Comparison of ENCODE assay signal across 12 cellular contexts in genomic region chr22:30541979-30542810, GRCh38. TPM values are rescaled to one million over a fixed set of nuclear protein-coding genes. Genes with fewer than 3 reads are reported as not detected.
A peak's percentile ranks its signal among the peaks of the same experiment; 100 is the strongest.
DNase-seq lines count a peak whose midpoint lies in the region; ATAC-seq and TF ChIP-seq lines count a peak whose summit lies in the region.
"Had no signal": no experiment of that assay in that cellular context is flagged by ENCODE, and none has a peak within 500 bp of the region (broad histone marks: within the 10 kb centered on the region; RNA-seq: fewer than 3 reads in every experiment).

No MANE protein-coding gene starts in this region.

- ATAC-seq in HG03159 (IDR thresholded peaks at IDR 0.05; ENCODE audit: unreplicated experiment) (no peak), HG02798 (IDR thresholded peaks at IDR 0.05; ENCODE audit: poor library complexity, unreplicated experiment) (no peak)
- ATAC-seq: naive thymus-derived CD4-positive, alpha-beta T cell had no signal

- H3K36me3 Mint-ChIP-seq in Calu3 (ENCODE audit: insufficient read depth, unreplicated experiment): no peaks in the 10 kb centered on the region
- H3K36me3 Mint-ChIP-seq in progenitor cell of endocrine pancreas (ENCODE audit: insufficient read depth): no peaks in the 10 kb centered on the region
- H3K36me3 Mint-ChIP-seq: naive thymus-derived CD4-positive, alpha-beta T cell had no signal

- H3K9me3 Mint-ChIP-seq in Calu3 (ENCODE audit: low read depth, unreplicated experiment) (no peaks in the 10 kb centered on the region), progenitor cell of endocrine pancreas (ENCODE audit: low read depth) (no peaks in the 10 kb centered on the region)

- H3K27me3 Mint-ChIP-seq in Calu3 (ENCODE audit: unreplicated experiment): peaks cover 43% of the 10 kb centered on the region
- H3K27me3 Mint-ChIP-seq in progenitor cell of endocrine pancreas: peaks cover 16% of the 10 kb centered on the region

- DNase-seq in Calu3 (no peak), astrocyte of the hippocampus (ENCODE audit: low read depth, low spot score) (peak; percentile 46), progenitor cell of endocrine pancreas (ENCODE audit: low spot score, unreplicated experiment) (peak; percentile 28), pons (ENCODE audit: low spot score) (no peak), GOT3 (lab: John Stamatoyannopoulos, UW) (no peak)
- DNase-seq: cerebellar nuclear complex; DMS 273 treated with DMSO at 0.1 percent for 48 hours; naive thymus-derived CD4-positive, alpha-beta T cell; NCI-H526 treated with DMSO at 0.1 percent for 48 hours had no signal

- CTCF ChIA-PET in Calu3 (lab: Charles Lee): interaction anchor here (0.6 kb wide), 1 partner anchor 384 kb away, joined by 3 read pairs; no protein-coding TSS in a partner anchor

- H3K4me1 Mint-ChIP-seq in Calu3 (ENCODE audit: low read depth, unreplicated experiment) (no peaks in the 10 kb centered on the region), progenitor cell of endocrine pancreas (ENCODE audit: low read depth) (peaks cover 4% of the 10 kb centered on the region)

- peak overlapping the region; percentile 46 for H3K4me3 Mint-ChIP-seq in Calu3 (ENCODE audit: low read depth, unreplicated experiment)
- H3K4me3 Mint-ChIP-seq in progenitor cell of endocrine pancreas (ENCODE audit: low read depth): peak overlapping the region; percentile 72

- TF ChIP-seq CTCF in Calu3 (IDR thresholded peaks at IDR 0.05; ENCODE audit: unreplicated experiment) (no peak), progenitor cell of endocrine pancreas (IDR thresholded peaks at IDR 0.05; ENCODE audit: unreplicated experiment) (no peak)

- H3K27ac Mint-ChIP-seq in Calu3 (ENCODE audit: unreplicated experiment): no peak overlapping the region
- peak overlapping the region; percentile 71 for H3K27ac Mint-ChIP-seq in progenitor cell of endocrine pancreas
- H3K27ac Mint-ChIP-seq: naive thymus-derived CD4-positive, alpha-beta T cell had no signal

- H3K4me3 ChIP-seq in iPS-11a (ENCODE audit: low read depth, low read length): peak overlapping the region; percentile 27

- BruUV-seq in Calu3 (replicated peaks; lab: Mats Ljungman, UMichigan): no TSS peak

- intact Hi-C loops in Calu3 (cut with micrococcal nuclease; ENCODE audit: unreplicated experiment): no loop called here

RNA-seq across cellular contexts. Expression of gene SEC14L6, which starts 4.3 kb away (rescaled TPM):
- 0.26 and 0.47 TPM in 2 replicates for total RNA-seq in Calu3 (2022)
- 3.7 and 4.8 TPM in 2 replicates for total RNA-seq in progenitor cell of endocrine pancreas
- total RNA-seq: naive thymus-derived CD4-positive, alpha-beta T cell had no signal

RNA-seq across cellular contexts. Expression of gene GAL3ST1, which starts 32.3 kb away (rescaled TPM):
- 6.5 and 8.2 TPM in 2 replicates for total RNA-seq in Calu3 (2022)
- total RNA-seq in progenitor cell of endocrine pancreas: 21.6 and 23.7 TPM in 2 replicates

RNA-seq across cellular contexts. Expression of gene SEC14L4, which starts 36.7 kb away (rescaled TPM):
- total RNA-seq in Calu3 (2022) (0.35 and 0.98 TPM in 2 replicates), progenitor cell of endocrine pancreas (0.31 and 0.46 TPM in 2 replicates)
- total RNA-seq: naive thymus-derived CD4-positive, alpha-beta T cell had no signal

RNA-seq across cellular contexts. Expression of gene PES1, which starts 49.5 kb away (rescaled TPM):
- total RNA-seq in Calu3 (2022): 98.9 and 106 TPM in 2 replicates
- total RNA-seq in progenitor cell of endocrine pancreas: 71.6 and 74.4 TPM in 2 replicates

Comparison
In these comparisons a context has a peak if more than half of its experiments do, and no peak if none do; other contexts are left out.
1. DNase-seq: peak in astrocyte of the hippocampus (single experiment) and progenitor cell of endocrine pancreas (single experiment); none in Calu3 (single experiment), pons (single experiment) and GOT3 (single experiment).